ENCODE assay signal across 12 cellular contexts in genomic region chr1:204726478-204726877, GRCh38. TPM values are rescaled to one million over a fixed set of nuclear protein-coding genes. Genes with fewer than 3 reads are reported as not detected.
A peak's percentile ranks its signal among the peaks of the same experiment; 100 is the strongest.
DNase-seq lines count a peak whose midpoint lies in the region; ATAC-seq and TF ChIP-seq lines count a peak whose summit lies in the region.
"Had no signal": no experiment of that assay in that cellular context is flagged by ENCODE, and none has a peak within 500 bp of the region (broad histone marks: within the 10 kb centered on the region; RNA-seq: fewer than 3 reads in every experiment).

No MANE protein-coding gene starts in this region.

- H3K9me3 Mint-ChIP-seq in stimulated activated effector memory CD8-positive, alpha-beta T cell treated with anti-CD3 and anti-CD28 coated beads, Interleukin-12 subunit alpha, Interleukin-12 subunit beta, amount 100 ng/mL, for 72 hours: no peaks in the 10 kb centered on the region
- H3K9me3 Mint-ChIP-seq in activated CD4-positive, alpha-beta memory T cell treated with anti-CD3 and anti-CD28 coated beads, Interleukin-2, amount 10 ng/mL, durations not matched to agents 7 days and 5 days: no peaks in the 10 kb centered on the region
- H3K9me3 Mint-ChIP-seq: mesothelial cell of epicardium had no signal

- peaks cover 6% of the 10 kb centered on the region for H3K4me1 Mint-ChIP-seq in stimulated activated effector memory CD8-positive, alpha-beta T cell treated with anti-CD3 and anti-CD28 coated beads, Interleukin-12 subunit alpha, Interleukin-12 subunit beta, amount 100 ng/mL, for 72 hours
- peaks cover 4% of the 10 kb centered on the region for H3K4me1 Mint-ChIP-seq in activated CD4-positive, alpha-beta memory T cell treated with anti-CD3 and anti-CD28 coated beads, Interleukin-2, amount 10 ng/mL, durations not matched to agents 7 days and 5 days

- H3K27ac ChIP-seq in SK-N-SH (ENCODE audit: low read depth in 2 of 2, low read length in 1 of 2) (no peak overlapping the region), PC-3 (ENCODE audit: low read length) (peak overlapping the region; percentile 86), fibroblast of lung (ENCODE audit: insufficient read depth, low read length) (no peak overlapping the region)
- H3K27ac ChIP-seq: cardiac muscle cell, sigmoid colon had no signal

- ATAC-seq in SK-N-SH treated with all-trans-retinoic acid at 6 μM for 48 hours (peak; percentile 18; the same call in 1 of the 3 replicates), PC-3 (peak; percentile 85), HG03045 (IDR thresholded peaks at IDR 0.05; ENCODE audit: unreplicated experiment) (no peak)
- ATAC-seq in stimulated activated effector memory CD8-positive, alpha-beta T cell treated with anti-CD3 and anti-CD28 coated beads, Interleukin-12 subunit alpha, Interleukin-12 subunit beta, amount 100 ng/mL, for 72 hours: peak; percentile 49

- H3K36me3 Mint-ChIP-seq in stimulated activated effector memory CD8-positive, alpha-beta T cell treated with anti-CD3 and anti-CD28 coated beads, Interleukin-12 subunit alpha, Interleukin-12 subunit beta, amount 100 ng/mL, for 72 hours: no peaks in the 10 kb centered on the region
- H3K36me3 Mint-ChIP-seq in activated CD4-positive, alpha-beta memory T cell treated with anti-CD3 and anti-CD28 coated beads, Interleukin-2, amount 10 ng/mL, durations not matched to agents 7 days and 5 days (ENCODE audit: low read depth): no peaks in the 10 kb centered on the region
- H3K36me3 Mint-ChIP-seq: mesothelial cell of epicardium had no signal

- POLR2A ChIA-PET in SK-N-SH (lab: Yijun Ruan, JAX): no interaction called here
- POLR2A ChIA-PET in PC-3 (lab: Charles Lee; ENCODE audit: unreplicated experiment): no interaction called here
- POLR2A ChIA-PET in activated CD4-positive, alpha-beta memory T cell treated with anti-CD3 and anti-CD28 coated beads, Interleukin-2, amount 10 ng/mL, durations not matched to agents 7 days and 5 days (lab: Charles Lee): no interaction called here

- no peak for TF ChIP-seq RAD21 in SK-N-SH (IDR thresholded peaks at IDR 0.05; ENCODE audit: low read length)

- H3K27ac Mint-ChIP-seq in stimulated activated effector memory CD8-positive, alpha-beta T cell treated with anti-CD3 and anti-CD28 coated beads, Interleukin-12 subunit alpha, Interleukin-12 subunit beta, amount 100 ng/mL, for 72 hours: no peak overlapping the region
- no peak overlapping the region for H3K27ac Mint-ChIP-seq in activated CD4-positive, alpha-beta memory T cell treated with anti-CD3 and anti-CD28 coated beads, Interleukin-2, amount 10 ng/mL, durations not matched to agents 7 days and 5 days
- H3K27ac Mint-ChIP-seq: mesothelial cell of epicardium had no signal

- no peak for TF ChIP-seq CTCF in SK-N-SH (IDR thresholded peaks at IDR 0.05)
- no peak for TF ChIP-seq CTCF in PC-3 (conservative IDR thresholded peaks at IDR 0.05; ENCODE audit: low read depth, low read length)
- TF ChIP-seq CTCF in fibroblast of lung (conservative IDR thresholded peaks at IDR 0.05 in 1 of 2, IDR thresholded peaks at IDR 0.05 in 1 of 2; ENCODE audit: low read depth in 1 of 2, low read length in 2 of 2): no peak

- no peak for TF ChIP-seq EP300 in SK-N-SH (IDR thresholded peaks at IDR 0.05; ENCODE audit: borderline replicate concordance in 1 of 2, low read depth in 1 of 2, low read length in 1 of 2)

- no peak overlapping the region for H3K9ac ChIP-seq in SK-N-SH
- H3K9ac ChIP-seq in PC-3 (ENCODE audit: low read length): peak overlapping the region; percentile 35; the same call in 1 of the 2 replicates
- no peak overlapping the region for H3K9ac ChIP-seq in fibroblast of lung (ENCODE audit: insufficient read depth, low read length)

- no peaks in the 10 kb centered on the region for H3K79me2 ChIP-seq in SK-N-SH (ENCODE audit: insufficient read depth)
- no peaks in the 10 kb centered on the region for H3K79me2 ChIP-seq in PC-3 (ENCODE audit: low read length)
- no peaks in the 10 kb centered on the region for H3K79me2 ChIP-seq in fibroblast of lung (ENCODE audit: control insufficient read depth, insufficient read depth, low read length)

- intact Hi-C loops in PC-3 (cut with micrococcal nuclease): no loop called here

- no peak overlapping the region for H3K4me2 ChIP-seq in SK-N-SH
- H3K4me2 ChIP-seq in PC-3 (ENCODE audit: low read length): peak overlapping the region; percentile 64
- H3K4me2 ChIP-seq in fibroblast of lung (ENCODE audit: extremely low read depth, insufficient read depth, low read length): no peak overlapping the region

- H2AFZ ChIP-seq in SK-N-SH (ENCODE audit: low read depth) (no peak overlapping the region), PC-3 (ENCODE audit: low read length) (no peak overlapping the region), fibroblast of lung (ENCODE audit: low read length) (no peak overlapping the region)

- H3K9me3 ChIP-seq in SK-N-SH: no peaks in the 10 kb centered on the region
- H3K9me3 ChIP-seq in PC-3 (ENCODE audit: low read length): no peaks in the 10 kb centered on the region
- no peaks in the 10 kb centered on the region for H3K9me3 ChIP-seq in fibroblast of lung (ENCODE audit: control insufficient read depth, insufficient read depth, low read depth, low read length)
- H3K9me3 ChIP-seq: sigmoid colon had no signal

- H3K36me3 ChIP-seq in SK-N-SH (replicated peaks in 1 of 2; ENCODE audit: control insufficient read depth in 1 of 2, insufficient read depth in 2 of 2, low read length in 1 of 2): no peaks in the 10 kb centered on the region
- no peaks in the 10 kb centered on the region for H3K36me3 ChIP-seq in PC-3 (ENCODE audit: low read depth, low read length)
- H3K36me3 ChIP-seq in fibroblast of lung (ENCODE audit: control insufficient read depth, insufficient read depth, low read length): no peaks in the 10 kb centered on the region
- H3K36me3 ChIP-seq: cardiac muscle cell, sigmoid colon had no signal

- H3K4me1 ChIP-seq in SK-N-SH (ENCODE audit: control insufficient read depth in 1 of 2, insufficient read depth in 2 of 2, low read depth in 1 of 2, low read length in 1 of 2) (no peaks in the 10 kb centered on the region), PC-3 (ENCODE audit: insufficient read depth, low read length) (peaks cover 52% of the 10 kb centered on the region), fibroblast of lung (ENCODE audit: control insufficient read depth, extremely low read depth, insufficient read depth, low read length) (no peaks in the 10 kb centered on the region)

- 42% methylated on average over 1 of the region's 1 CpG for WGBS in SK-N-SH (ENCODE audit: low lambda C conversion rate)

- H4K20me1 ChIP-seq in SK-N-SH (ENCODE audit: insufficient read depth): no peaks in the 10 kb centered on the region
- no peaks in the 10 kb centered on the region for H4K20me1 ChIP-seq in PC-3 (ENCODE audit: low read length)
- no peaks in the 10 kb centered on the region for H4K20me1 ChIP-seq in fibroblast of lung (ENCODE audit: control insufficient read depth, extremely low read depth, insufficient read depth, low read length)

- H3K4me3 ChIP-seq in SK-N-SH (ENCODE audit: low read depth in 2 of 2, low read length in 1 of 2): no peak overlapping the region
- H3K4me3 ChIP-seq in PC-3 (ENCODE audit: low read length): peak overlapping the region; percentile 5; the same call in 1 of the 2 replicates
- no peak overlapping the region for H3K4me3 ChIP-seq in fibroblast of lung (replicated peaks in 1 of 4; ENCODE audit: control extremely low read depth in 1 of 4, insufficient read depth in 1 of 4, low read depth in 3 of 4, low read length in 4 of 4)
- H3K4me3 ChIP-seq: cardiac muscle cell, sigmoid colon had no signal

- no peak for DNase-seq in SK-N-SH
- DNase-seq in PC-3: peak; percentile 98
- peak; percentile 3 to 78 for DNase-seq in fibroblast of lung (ENCODE audit: low read depth in 2 of 2)
- no peak for DNase-seq in stimulated activated effector memory CD8-positive, alpha-beta T cell treated with anti-CD3 and anti-CD28 coated beads, Interleukin-12 subunit alpha, Interleukin-12 subunit beta, amount 100 ng/mL, for 72 hours (ENCODE audit: low spot score in 2 of 2)
- no peak for DNase-seq in COLO829 (ENCODE audit: low spot score)
- DNase-seq in activated CD4-positive, alpha-beta memory T cell treated with anti-CD3 and anti-CD28 coated beads, Interleukin-2, amount 10 ng/mL, durations not matched to agents 7 days and 5 days: no peak
- DNase-seq: KBM-7, sigmoid colon had no signal

- CTCF ChIA-PET in SK-N-SH (lab: Yijun Ruan, JAX): interaction anchor here (1.0 to 3.4 kb wide), 2 partner anchors 21 to 80 kb away, joined by 3 to 17 read pairs; no protein-coding TSS in a partner anchor
- CTCF ChIA-PET in PC-3 (lab: Charles Lee): interaction anchor here (0.6 kb wide), 1 partner anchor 21 kb away, joined by 3 read pairs; no protein-coding TSS in a partner anchor
- CTCF ChIA-PET in activated CD4-positive, alpha-beta memory T cell treated with anti-CD3 and anti-CD28 coated beads, Interleukin-2, amount 10 ng/mL, durations not matched to agents 7 days and 5 days (lab: Charles Lee): no interaction called here

- BruUV-seq in PC-3 (replicated peaks; lab: Mats Ljungman, UMichigan): no TSS peak

- H3K27me3 ChIP-seq in SK-N-SH (ENCODE audit: insufficient read depth) (no peaks in the 10 kb centered on the region; the same call in 1 of the 2 replicates), PC-3 (ENCODE audit: low read length) (no peaks in the 10 kb centered on the region), fibroblast of lung (ENCODE audit: control insufficient read depth, insufficient read depth, low read length) (peaks cover 22% of the 10 kb centered on the region)
- H3K27me3 ChIP-seq: sigmoid colon had no signal

- no peak overlapping the region for H3K4me3 Mint-ChIP-seq in stimulated activated effector memory CD8-positive, alpha-beta T cell treated with anti-CD3 and anti-CD28 coated beads, Interleukin-12 subunit alpha, Interleukin-12 subunit beta, amount 100 ng/mL, for 72 hours
- H3K4me3 Mint-ChIP-seq in activated CD4-positive, alpha-beta memory T cell treated with anti-CD3 and anti-CD28 coated beads, Interleukin-2, amount 10 ng/mL, durations not matched to agents 7 days and 5 days: no peak overlapping the region
- H3K4me3 Mint-ChIP-seq: mesothelial cell of epicardium had no signal

- H3F3A ChIP-seq in SK-N-SH (replicated peaks; ENCODE audit: insufficient read depth) (no peaks in the 10 kb centered on the region), PC-3 (ENCODE audit: low read length, unreplicated experiment) (no peaks in the 10 kb centered on the region)

- H3K9me2 ChIP-seq in SK-N-SH: no peaks in the 10 kb centered on the region
- H3K9me2 ChIP-seq in PC-3 (replicated peaks; ENCODE audit: low read length): no peaks in the 10 kb centered on the region

- H3K27me3 Mint-ChIP-seq in activated CD4-positive, alpha-beta memory T cell treated with anti-CD3 and anti-CD28 coated beads, Interleukin-2, amount 10 ng/mL, durations not matched to agents 7 days and 5 days: peaks cover 26% of the 10 kb centered on the region

RNA-seq across cellular contexts. Expression of gene LRRN2, which starts 40.9 kb away (rescaled TPM):
- polyA plus RNA-seq in SK-N-SH (2012; rRNA removed) (not detected in 2 replicates), fibroblast of lung (not detected in 2 replicates)
- polyA plus RNA-seq in SK-N-SH (2012; cell fraction: cytosol; rRNA removed): not detected in 2 replicates
- polyA plus RNA-seq in SK-N-SH (2012; cell fraction: nucleus; rRNA removed): not detected in 2 replicates
- total RNA-seq in PC-3 (2014; rRNA removed) (5.0 and 9.0 TPM in 2 replicates), fibroblast of lung (0.26 TPM in 1 of 2 replicates, not detected in the other)
- not detected in 2 replicates for polyA plus RNA-seq in fibroblast of lung (2012)
- not detected in 2 replicates for polyA minus RNA-seq in fibroblast of lung (ENCODE audit: low replicate concordance)
- under 1 TPM; 0.10 to 0.25 TPM for total RNA-seq in activated CD4-positive, alpha-beta memory T cell treated with anti-CD3 and anti-CD28 coated beads, Interleukin-2, amount 10 ng/mL, durations not matched to agents 7 days and 5 days

Comparison
In these comparisons a context has a peak if more than half of its experiments do, and no peak if none do; other contexts are left out.
1. DNase-seq: peak in PC-3 (single experiment) and fibroblast of lung (2 of 2); none in SK-N-SH (single experiment), stimulated activated effector memory CD8-positive, alpha-beta T cell treated with anti-CD3 and anti-CD28 coated beads, Interleukin-12 subunit alpha, Interleukin-12 subunit beta, amount 100 ng/mL, for 72 hours (0 of 2), COLO829 (single experiment) and activated CD4-positive, alpha-beta memory T cell treated with anti-CD3 and anti-CD28 coated beads, Interleukin-2, amount 10 ng/mL, durations not matched to agents 7 days and 5 days (single experiment).